8 cellular contexts compared by ENCODE assay signal in the genomic region with DNA sequence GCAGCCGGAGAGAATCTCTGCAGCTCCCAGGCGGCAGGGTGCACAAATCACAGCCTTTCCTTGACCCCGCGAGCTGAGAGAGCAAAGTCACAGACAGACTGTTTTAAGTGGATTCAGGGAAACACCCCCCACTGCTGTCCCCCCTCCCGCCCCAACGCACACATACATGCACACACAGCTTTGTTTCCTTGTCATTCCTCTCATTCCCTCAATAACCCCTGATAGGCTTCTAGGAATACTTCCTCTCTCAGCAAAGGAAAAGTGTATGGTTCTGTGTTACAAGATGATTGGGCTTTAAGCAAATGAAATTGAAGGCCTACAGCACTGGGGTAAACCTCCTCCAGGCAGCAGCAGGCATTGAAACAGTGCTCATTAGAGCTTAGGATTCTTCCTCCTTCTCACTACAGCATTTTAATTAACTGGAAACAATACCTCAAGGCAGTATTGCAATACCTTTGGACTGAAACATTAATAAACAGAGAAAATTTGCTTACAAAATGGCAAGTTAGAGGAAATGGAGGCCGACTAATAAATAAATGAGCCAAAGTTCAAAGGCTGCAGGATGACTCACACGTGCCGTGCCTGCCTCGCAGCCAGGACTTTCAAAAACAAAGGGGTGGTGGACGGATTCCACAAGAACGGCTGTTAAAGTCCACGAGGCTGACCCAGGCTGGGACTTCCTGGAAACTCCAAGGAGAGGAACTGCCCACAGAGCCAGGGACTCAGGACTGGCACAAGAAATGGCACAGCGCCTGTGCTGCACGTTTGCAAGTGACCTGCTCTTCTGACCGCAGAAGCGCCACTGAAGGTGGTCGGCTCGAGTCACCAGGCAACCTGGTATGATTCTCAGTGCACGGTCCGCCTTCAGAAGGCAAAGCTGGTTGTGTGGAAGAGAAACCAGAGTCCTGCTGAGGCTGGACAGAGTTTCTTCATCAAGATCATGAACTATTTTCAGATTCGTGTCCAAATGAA.
A peak's percentile ranks its signal among the peaks of the same experiment; 100 is the strongest.
DNase-seq lines count a peak whose midpoint lies in the region; ATAC-seq and TF ChIP-seq lines count a peak whose summit lies in the region.

No MANE protein-coding gene starts in this region.

- no peak for TF ChIP-seq CTCF in BE2C (IDR thresholded peaks at IDR 0.05; ENCODE audit: low read depth, low read length)
- no peak for TF ChIP-seq CTCF in choroid plexus epithelial cell (conservative IDR thresholded peaks at IDR 0.05; ENCODE audit: low read depth, low read length)
- TF ChIP-seq CTCF in uterus (IDR thresholded peaks at IDR 0.05) = no peak

- H3K4me1 ChIP-seq in BE2C (peaks cover 13% of the 10 kb centered on the region), mucosa of rectum (ENCODE audit: control insufficient read depth in 2 of 2, insufficient read depth in 2 of 2, low read length in 2 of 2) (peaks cover 18 to 20% of the 10 kb centered on the region in 2 donors), uterus (peaks cover 18 to 24% of the 10 kb centered on the region in 2 donors)

- no peak for ATAC-seq in HG03432 (IDR thresholded peaks at IDR 0.05; ENCODE audit: unreplicated experiment)
- no peak for ATAC-seq in HG02973 (IDR thresholded peaks at IDR 0.05; ENCODE audit: unreplicated experiment)

- TF ChIP-seq POLR2A in uterus (IDR thresholded peaks at IDR 0.05) = no peak

- H3K9me3 ChIP-seq in BE2C = no peaks in the 10 kb centered on the region
- H3K9me3 ChIP-seq in MG63 = no peaks in the 10 kb centered on the region
- H3K9me3 ChIP-seq in mucosa of rectum (ENCODE audit: control insufficient read depth in 2 of 2, low read length in 2 of 2) = no peaks in the 10 kb centered on the region
- no peaks in the 10 kb centered on the region for H3K9me3 ChIP-seq in uterus

- no peak overlapping the region for H3K9ac ChIP-seq in mucosa of rectum (ENCODE audit: low read depth in 1 of 2, low read length in 2 of 2)

- H3K27ac ChIP-seq in mucosa of rectum (ENCODE audit: low read depth in 2 of 2, low read length in 2 of 2) (peak overlapping the region; percentile 8 to 62), uterus (peak overlapping the region; percentile 81 to 86)

- peak overlapping the region; percentile 5; the same call in 1 of the 2 replicates for H3K4me3 ChIP-seq in BE2C (ENCODE audit: low read depth, low read length)
- H3K4me3 ChIP-seq in MG63 = no peak overlapping the region
- H3K4me3 ChIP-seq in choroid plexus epithelial cell (ENCODE audit: low read depth, low read length) = peak overlapping the region; percentile 22
- H3K4me3 ChIP-seq in mucosa of rectum (ENCODE audit: low read length in 2 of 2) = peak overlapping the region in 1 of 2 donors; percentile 4
- no peak overlapping the region for H3K4me3 ChIP-seq in uterus

- DNase-seq in BE2C = no peak
- peak; percentile 89 for DNase-seq in MG63
- DNase-seq in choroid plexus epithelial cell (ENCODE audit: low read depth) = peak; percentile 80
- peak; percentile 78 to 90 for DNase-seq in uterus
- DNase-seq in inferior parietal cortex (ENCODE audit: extremely low spot score) = no peak

- intact Hi-C loops in uterus (cut with DNase I; ENCODE audit: low total_unique reads) = loop anchor here (2.0 kb wide), 1 partner anchor 385 kb away; a partner anchor contains a TSS

- H3K27me3 ChIP-seq in BE2C (no peaks in the 10 kb centered on the region), MG63 (no peaks in the 10 kb centered on the region), mucosa of rectum (ENCODE audit: control insufficient read depth in 2 of 2, insufficient read depth in 2 of 2, low read length in 2 of 2) (no peaks in the 10 kb centered on the region), uterus (no peaks in the 10 kb centered on the region)

- H3K36me3 ChIP-seq in BE2C = no peaks in the 10 kb centered on the region
- H3K36me3 ChIP-seq in MG63 = no peaks in the 10 kb centered on the region
- H3K36me3 ChIP-seq in mucosa of rectum (ENCODE audit: control insufficient read depth in 2 of 2, insufficient read depth in 2 of 2, low read length in 2 of 2) = no peaks in the 10 kb centered on the region
- no peaks in the 10 kb centered on the region for H3K36me3 ChIP-seq in uterus

Comparison
In these comparisons a context has a peak if more than half of its experiments do, and no peak if none do; other contexts are left out.
1. DNase-seq: peak in MG63 (single experiment), choroid plexus epithelial cell (single experiment) and uterus (2 of 2); none in BE2C (single experiment) and inferior parietal cortex (single experiment).
2. H3K4me3 ChIP-seq: peak in BE2C (single experiment) and choroid plexus epithelial cell (single experiment); none in MG63 (single experiment) and uterus (0 of 2).